17 cellular contexts compared by ENCODE assay signal in the genomic region with DNA sequence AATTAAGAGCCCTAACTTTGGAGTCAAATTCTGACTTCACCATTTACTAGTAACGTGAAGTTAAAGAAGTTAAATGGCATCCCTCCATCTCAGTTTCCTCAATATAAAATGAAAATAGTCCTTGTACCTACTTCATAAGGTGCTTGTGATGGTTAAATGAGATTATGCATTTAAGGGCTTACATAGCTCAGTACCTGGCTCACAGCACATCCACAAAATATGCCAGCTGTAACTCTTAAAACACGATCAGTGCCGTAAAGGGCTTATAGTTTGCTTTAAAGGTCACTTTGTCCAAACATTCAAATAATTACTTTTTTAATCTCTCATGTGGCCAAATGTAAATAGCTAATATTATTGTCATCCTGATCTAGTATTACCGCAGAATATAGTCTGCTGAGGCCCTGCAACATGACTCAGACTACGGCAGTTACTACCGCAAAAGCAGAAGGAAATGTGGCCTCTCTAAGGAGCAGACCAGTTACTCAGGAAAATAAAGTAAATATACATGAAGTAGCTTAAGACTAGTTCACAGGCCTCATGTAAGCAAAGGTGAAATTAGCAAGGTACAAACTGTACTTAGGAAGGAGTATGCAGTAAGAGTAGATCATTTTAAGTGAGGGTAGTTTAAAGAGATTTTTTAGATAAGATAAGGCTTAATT. TPM values are rescaled to one million over a fixed set of nuclear protein-coding genes. Genes with fewer than 3 reads are reported as not detected.
DNase-seq lines count a peak whose midpoint lies in the region; ATAC-seq and TF ChIP-seq lines count a peak whose summit lies in the region.
"Had no signal": no experiment of that assay in that cellular context is flagged by ENCODE, and none has a peak within 500 bp of the region (broad histone marks: within the 10 kb centered on the region; RNA-seq: fewer than 3 reads in every experiment).

No MANE protein-coding gene starts in this region.

- H3K27ac Mint-ChIP-seq in MCF 10A (ENCODE audit: low read depth, unreplicated experiment) (no peak overlapping the region), immature natural killer cell (peak overlapping the region in 4 of 6 donors; percentile 1 to 53 (median 11))
- no peak overlapping the region for H3K27ac Mint-ChIP-seq in activated CD8-positive, alpha-beta memory T cell treated with anti-CD3 and anti-CD28 coated beads, Interleukin-2, amount 10 ng/mL, durations not matched to agents 7 days and 5 days

- H3K36me3 Mint-ChIP-seq in MCF 10A (ENCODE audit: insufficient read depth, unreplicated experiment), result peaks cover 84% of the 10 kb centered on the region
- H3K36me3 Mint-ChIP-seq in immature natural killer cell, result peaks cover 45 to 81% (median 48%) of the 10 kb centered on the region in 3 donors
- H3K36me3 Mint-ChIP-seq in activated CD8-positive, alpha-beta memory T cell treated with anti-CD3 and anti-CD28 coated beads, Interleukin-2, amount 10 ng/mL, durations not matched to agents 7 days and 5 days, result peaks cover 82% of the 10 kb centered on the region

- peak overlapping the region; percentile 50 to 80 for H3K27ac ChIP-seq in breast epithelium

- no TSS peak for BruUV-seq in MCF 10A (replicated peaks; lab: Mats Ljungman, UMichigan)

- H3K4me3 ChIP-seq in breast epithelium, result no peak overlapping the region

- TF ChIP-seq CTCF in breast epithelium (IDR thresholded peaks at IDR 0.05) (no peak), MCF 10A (IDR thresholded peaks at IDR 0.05; ENCODE audit: unreplicated experiment) (no peak)

- no peak for TF ChIP-seq POLR2A in breast epithelium (IDR thresholded peaks at IDR 0.05)
- TF ChIP-seq POLR2A in GM18505 (IDR thresholded peaks at IDR 0.05; ENCODE audit: borderline replicate concordance, extremely low read depth, insufficient read depth, insufficient read length), result no peak

- DNase-seq in breast epithelium (ENCODE audit: low spot score in 2 of 2) (no peak), MCF 10A (ENCODE audit: unreplicated experiment) (no peak), T1000 (lab: John Stamatoyannopoulos, UW) (peak; percentile 1), immature natural killer cell (no peak), NCI-H2107 treated with DMSO at 0.1 percent for 48 hours (lab: John Stamatoyannopoulos, UW; ENCODE audit: unreplicated experiment) (no peak), NCI-H82 treated with DMSO at 0.1 percent for 48 hours (lab: John Stamatoyannopoulos, UW; ENCODE audit: unreplicated experiment) (no peak)
- DNase-seq in activated CD8-positive, alpha-beta memory T cell treated with anti-CD3 and anti-CD28 coated beads, Interleukin-2, amount 10 ng/mL, durations not matched to agents 7 days and 5 days, result no peak
- DNase-seq: activated CD4-positive, alpha-beta T cell treated with anti-CD3 and anti-CD28 coated beads, Interleukin-2, amount 50 U/mL, for 1 hour; activated effector memory CD4-positive, alpha-beta T cell treated with anti-CD3 and anti-CD28 coated beads, Interleukin-2, amount 50 U/mL, for 16 hours; DMS153; NCI-H2029; trophoblast cell had no signal

- intact Hi-C loops in breast epithelium (cut with DNase I; ENCODE audit: low total_unique reads) (no loop called here), MCF 10A (cut with micrococcal nuclease) (loop anchor here (2.0 kb wide), 1 partner anchor 60 kb away; no protein-coding TSS in a partner anchor)

- no peaks in the 10 kb centered on the region for H3K9me3 ChIP-seq in breast epithelium

- ATAC-seq in GM18505 (IDR thresholded peaks at IDR 0.05; ENCODE audit: unreplicated experiment), result no peak
- ATAC-seq in activated CD8-positive, alpha-beta memory T cell treated with anti-CD3 and anti-CD28 coated beads, Interleukin-2, amount 10 ng/mL, durations not matched to agents 7 days and 5 days, result no peak
- ATAC-seq: SK-N-SH treated with all-trans-retinoic acid at 6 μM for 48 hours had no signal

- H3K4me1 Mint-ChIP-seq in MCF 10A (ENCODE audit: insufficient read depth, unreplicated experiment), result peaks cover 5% of the 10 kb centered on the region
- H3K4me1 Mint-ChIP-seq in immature natural killer cell, result peaks cover 9 to 26% of the 10 kb centered on the region in 2 donors
- peaks cover 44% of the 10 kb centered on the region for H3K4me1 Mint-ChIP-seq in activated CD8-positive, alpha-beta memory T cell treated with anti-CD3 and anti-CD28 coated beads, Interleukin-2, amount 10 ng/mL, durations not matched to agents 7 days and 5 days

- H3K4me1 ChIP-seq in breast epithelium, result no peaks in the 10 kb centered on the region

- H3K9me3 Mint-ChIP-seq in MCF 10A (ENCODE audit: unreplicated experiment) (no peaks in the 10 kb centered on the region), immature natural killer cell (no peaks in the 10 kb centered on the region)
- H3K9me3 Mint-ChIP-seq in activated CD8-positive, alpha-beta memory T cell treated with anti-CD3 and anti-CD28 coated beads, Interleukin-2, amount 10 ng/mL, durations not matched to agents 7 days and 5 days (ENCODE audit: low read depth), result no peaks in the 10 kb centered on the region
- H3K9me3 Mint-ChIP-seq: IgD-negative memory B cell had no signal

- H3K27me3 Mint-ChIP-seq in MCF 10A (ENCODE audit: insufficient read depth, unreplicated experiment) (no peaks in the 10 kb centered on the region), immature natural killer cell (ENCODE audit: low read depth in 3 of 3) (peaks cover 0 to 1% (median 0%) of the 10 kb centered on the region in 3 donors)
- H3K27me3 Mint-ChIP-seq in activated CD8-positive, alpha-beta memory T cell treated with anti-CD3 and anti-CD28 coated beads, Interleukin-2, amount 10 ng/mL, durations not matched to agents 7 days and 5 days, result no peaks in the 10 kb centered on the region
- H3K27me3 Mint-ChIP-seq: IgD-negative memory B cell had no signal

- H3K27me3 ChIP-seq in breast epithelium, result no peaks in the 10 kb centered on the region

- H3K36me3 ChIP-seq in breast epithelium, result no peaks in the 10 kb centered on the region

- CTCF ChIA-PET in MCF 10A (lab: Yijun Ruan, JAX), result interaction anchor here (0.7 to 3.3 kb wide), 6 partner anchors 10 to 212 kb away, joined by 3 to 30 read pairs (median 8); no protein-coding TSS in a partner anchor
- CTCF ChIA-PET in activated CD8-positive, alpha-beta memory T cell treated with anti-CD3 and anti-CD28 coated beads, Interleukin-2, amount 10 ng/mL, durations not matched to agents 7 days and 5 days (lab: Charles Lee), result interaction anchor here (1.3 to 8.1 kb wide), 6 partner anchors 9 to 86 kb away, joined by 4 to 88 read pairs (median 16); no protein-coding TSS in a partner anchor

- POLR2A ChIA-PET in MCF 10A (lab: Yijun Ruan, JAX), result interaction anchor here (1.3 to 1.7 kb wide), 3 partner anchors 9 to 13 kb away, joined by 3 to 6 read pairs (median 6); partner anchors contain the start of gene CASP2

- H3K4me3 Mint-ChIP-seq in MCF 10A (ENCODE audit: unreplicated experiment) (no peak overlapping the region), immature natural killer cell (no peak overlapping the region)
- no peak overlapping the region for H3K4me3 Mint-ChIP-seq in activated CD8-positive, alpha-beta memory T cell treated with anti-CD3 and anti-CD28 coated beads, Interleukin-2, amount 10 ng/mL, durations not matched to agents 7 days and 5 days

RNA-seq across cellular contexts. Expression of gene CASP2, which starts 12.9 kb away (rescaled TPM):
- 10 to 100 TPM; 11.7 to 24.9 (median 22.8) TPM for total RNA-seq in breast epithelium
- 15.1 and 17.4 TPM in 2 replicates for total RNA-seq in MCF 10A (2022)
- 10 to 100 TPM in 1 of 3 donors, 1 to 10 TPM in 2; 8.8 to 24.2 (median 9.8) TPM for polyA plus RNA-seq in immature natural killer cell
- total RNA-seq in activated CD8-positive, alpha-beta memory T cell treated with anti-CD3 and anti-CD28 coated beads, Interleukin-2, amount 10 ng/mL, durations not matched to agents 7 days and 5 days, result 100 to 1,000 TPM; 117 to 129 TPM

RNA-seq across cellular contexts. Expression of gene CLCN1, which starts 14.8 kb away (rescaled TPM):
- total RNA-seq in breast epithelium (under 1 TPM in 1 of 3 donors, not detected in 2; 0.29 TPM), MCF 10A (2022) (not detected in 2 replicates)
- under 1 TPM in 1 of 3 donors, not detected in 2; 0.07 TPM for polyA plus RNA-seq in immature natural killer cell
- total RNA-seq in activated CD8-positive, alpha-beta memory T cell treated with anti-CD3 and anti-CD28 coated beads, Interleukin-2, amount 10 ng/mL, durations not matched to agents 7 days and 5 days, result under 1 TPM; 0.09 TPM
- total RNA-seq: epithelial cell of proximal tubule, lung microvascular endothelial cell had no signal
- polyA plus RNA-seq: IgD-negative memory B cell had no signal

RNA-seq across cellular contexts. Expression of gene TMEM139, which starts 16.3 kb away (rescaled TPM):
- 10 to 100 TPM in 2 of 3 donors, 1 to 10 TPM in 1; 1.4 to 27.4 (median 14.4) TPM for total RNA-seq in breast epithelium
- 8.1 and 9.2 TPM in 2 replicates for total RNA-seq in MCF 10A (2022)
- not detected for polyA plus RNA-seq in immature natural killer cell
- 1 to 10 TPM in 1 of 2 experiments, under 1 TPM in 1; 0.41 to 1.7 TPM for total RNA-seq in activated CD8-positive, alpha-beta memory T cell treated with anti-CD3 and anti-CD28 coated beads, Interleukin-2, amount 10 ng/mL, durations not matched to agents 7 days and 5 days
- total RNA-seq: lung microvascular endothelial cell had no signal
- polyA plus RNA-seq: IgD-negative memory B cell had no signal

RNA-seq across cellular contexts. Expression of gene GSTK1, which starts 37.8 kb away (rescaled TPM):
- total RNA-seq in breast epithelium (100 to 1,000 TPM; 196 to 242 (median 199) TPM), MCF 10A (2022) (69.7 and 79.9 TPM in 2 replicates)
- polyA plus RNA-seq in immature natural killer cell, result 100 to 1,000 TPM; 238 to 266 (median 252) TPM
- 100 to 1,000 TPM; 335 to 436 TPM for total RNA-seq in activated CD8-positive, alpha-beta memory T cell treated with anti-CD3 and anti-CD28 coated beads, Interleukin-2, amount 10 ng/mL, durations not matched to agents 7 days and 5 days

Comparison
In these comparisons a context has a peak if more than half of its experiments do, and no peak if none do; other contexts are left out.
1. H3K27ac Mint-ChIP-seq: peak in immature natural killer cell (4 of 6); none in MCF 10A (single experiment) and activated CD8-positive, alpha-beta memory T cell treated with anti-CD3 and anti-CD28 coated beads, Interleukin-2, amount 10 ng/mL, durations not matched to agents 7 days and 5 days (single experiment).